25 cellular contexts compared by ENCODE assay signal in genomic region chr1:36344395-36344680, GRCh38.
"Had no signal": no experiment of that assay in that cellular context is flagged by ENCODE, and none has a peak within 500 bp of the region (broad histone marks: within the 10 kb centered on the region; RNA-seq: fewer than 3 reads in every experiment).

No MANE protein-coding gene starts in this region.

- H3K27me3 Mint-ChIP-seq: activated B cell treated with CpG ODN at 0.5 μM for 24 hours; activated CD4-positive, alpha-beta memory T cell treated with anti-CD3 and anti-CD28 coated beads, Interleukin-2, amount 10 ng/mL, durations not matched to agents 7 days and 5 days; activated CD8-positive, alpha-beta memory T cell treated with anti-CD3 and anti-CD28 coated beads, Interleukin-2, amount 10 ng/mL, durations not matched to agents 7 days and 5 days; activated naive CD8-positive, alpha-beta T cell treated with anti-CD3 and anti-CD28 coated beads, Interleukin-2, amount 50 U/mL, for 24 hours; memory B cell; naive B cell; stimulated activated naive B cell treated with anti-CD40 and anti-IgM and Interleukin-4, amounts not matched to agents 10 μg/mL and 1 μg/mL and 100 μg/mL, for 72 hours had no signal

- H3K9me3 Mint-ChIP-seq: activated B cell treated with CpG ODN at 0.5 μM for 24 hours; activated CD4-positive, alpha-beta memory T cell treated with anti-CD3 and anti-CD28 coated beads, Interleukin-2, amount 10 ng/mL, durations not matched to agents 7 days and 5 days; activated naive CD8-positive, alpha-beta T cell treated with anti-CD3 and anti-CD28 coated beads, Interleukin-2, amount 50 U/mL, for 24 hours; activated T-helper 2 cell treated with anti-CD3 and anti-CD28 coated beads, Interferon-gamma antibody, Interleukin-2, Interleukin-4, amounts not matched to agents 10 μg/mL and 5 μg/mL and 100 μg/mL, durations not matched to agents 14 hours and 24 hours and 36 hours; endodermal cell; memory B cell; naive B cell; neural progenitor cell; stimulated activated naive B cell treated with anti-CD40 and anti-IgM and Interleukin-4, amounts not matched to agents 10 μg/mL and 1 μg/mL and 100 μg/mL, for 72 hours had no signal

- H3K4me1 Mint-ChIP-seq: endodermal cell, neural progenitor cell had no signal

- H3K4me3 ChIP-seq: heart left ventricle, mucosa of descending colon, neural progenitor cell, pancreas, sigmoid colon, vagina had no signal

- H3K4me2 ChIP-seq: neural progenitor cell had no signal

- H3K27ac Mint-ChIP-seq: activated B cell treated with CpG ODN at 0.5 μM for 24 hours; activated CD4-positive, alpha-beta memory T cell treated with anti-CD3 and anti-CD28 coated beads, Interleukin-2, amount 10 ng/mL, durations not matched to agents 7 days and 5 days; activated CD8-positive, alpha-beta memory T cell treated with anti-CD3 and anti-CD28 coated beads, Interleukin-2, amount 10 ng/mL, durations not matched to agents 7 days and 5 days; activated naive CD8-positive, alpha-beta T cell treated with anti-CD3 and anti-CD28 coated beads, Interleukin-2, amount 50 U/mL, for 24 hours; activated T-helper 2 cell treated with anti-CD3 and anti-CD28 coated beads, Interferon-gamma antibody, Interleukin-2, Interleukin-4, amounts not matched to agents 10 μg/mL and 5 μg/mL and 100 μg/mL, durations not matched to agents 14 hours and 24 hours and 36 hours; endodermal cell; memory B cell; stimulated activated naive B cell treated with anti-CD40 and anti-IgM and Interleukin-4, amounts not matched to agents 10 μg/mL and 1 μg/mL and 100 μg/mL, for 72 hours had no signal

- H3K4me1 ChIP-seq: neural progenitor cell, pancreas had no signal

- H3K36me3 ChIP-seq: neural progenitor cell had no signal

- ATAC-seq: activated CD8-positive, alpha-beta memory T cell treated with anti-CD3 and anti-CD28 coated beads, Interleukin-2, amount 10 ng/mL, durations not matched to agents 7 days and 5 days; activated naive CD8-positive, alpha-beta T cell treated with anti-CD3 and anti-CD28 coated beads, Interleukin-2, amount 50 U/mL, for 24 hours; heart left ventricle; left ventricle myocardium superior; mucosa of descending colon; pancreas; stimulated activated naive B cell treated with anti-CD40 and anti-IgM and Interleukin-4, amounts not matched to agents 10 μg/mL and 1 μg/mL and 100 μg/mL, for 72 hours had no signal

- DNase-seq: activated B cell treated with CpG ODN at 0.5 μM for 24 hours; activated CD4-positive, alpha-beta memory T cell treated with anti-CD3 and anti-CD28 coated beads, Interleukin-2, amount 10 ng/mL, durations not matched to agents 7 days and 5 days; activated CD4-positive, alpha-beta T cell treated with anti-CD3 and anti-CD28 coated beads for 4 hours; activated CD8-positive, alpha-beta memory T cell treated with anti-CD3 and anti-CD28 coated beads, Interleukin-2, amount 10 ng/mL, durations not matched to agents 7 days and 5 days; activated naive CD4-positive, alpha-beta T cell treated with Interleukin-2 at 50 U/mL for 16 hours; activated naive CD8-positive, alpha-beta T cell treated with anti-CD3 and anti-CD28 coated beads, Interleukin-2, amount 50 U/mL, for 24 hours; anterior cingulate cortex; brain microvascular endothelial cell; central memory CD4-positive, alpha-beta T cell; endodermal cell; foreskin melanocyte; heart left ventricle; left ventricle myocardium superior; mucosa of descending colon; naive B cell; sigmoid colon; stimulated activated CD4-positive, alpha-beta T cell treated with anti-CD3 and anti-CD28 coated beads, Interleukin-4, amount 100 ng/mL, for 4 hours; stimulated activated naive B cell treated with anti-CD40 and anti-IgM and Interleukin-4, amounts not matched to agents 10 μg/mL and 1 μg/mL and 100 μg/mL, for 72 hours; substantia nigra had no signal

- H3K9me3 ChIP-seq: heart left ventricle, mucosa of descending colon, pancreas, sigmoid colon, vagina had no signal

- H3K4me3 Mint-ChIP-seq: activated B cell treated with CpG ODN at 0.5 μM for 24 hours; activated CD4-positive, alpha-beta memory T cell treated with anti-CD3 and anti-CD28 coated beads, Interleukin-2, amount 10 ng/mL, durations not matched to agents 7 days and 5 days; activated CD8-positive, alpha-beta memory T cell treated with anti-CD3 and anti-CD28 coated beads, Interleukin-2, amount 10 ng/mL, durations not matched to agents 7 days and 5 days; activated naive CD8-positive, alpha-beta T cell treated with anti-CD3 and anti-CD28 coated beads, Interleukin-2, amount 50 U/mL, for 24 hours; endodermal cell; memory B cell; naive B cell; neural progenitor cell; stimulated activated naive B cell treated with anti-CD40 and anti-IgM and Interleukin-4, amounts not matched to agents 10 μg/mL and 1 μg/mL and 100 μg/mL, for 72 hours had no signal

- H3K27ac ChIP-seq: brain microvascular endothelial cell, epithelial cell of prostate, heart left ventricle, neural progenitor cell, pancreas had no signal

- H3K27me3 ChIP-seq: brain microvascular endothelial cell, heart left ventricle, neural progenitor cell, pancreas, sigmoid colon, vagina had no signal

- H2AFZ ChIP-seq: neural progenitor cell had no signal
